Comparison of ENCODE assay signal across 9 cellular contexts in genomic region chr2:70871398-70872211, GRCh38. TPM values are rescaled to one million over a fixed set of nuclear protein-coding genes. Genes with fewer than 3 reads are reported as not detected.
DNase-seq lines count a peak whose midpoint lies in the region; ATAC-seq, FAIRE-seq and TF ChIP-seq lines count a peak whose summit lies in the region.
"Had no signal": no experiment of that assay in that cellular context is flagged by ENCODE, and none has a peak within 500 bp of the region (broad histone marks: within the 10 kb centered on the region; RNA-seq: fewer than 3 reads in every experiment).

No MANE protein-coding gene starts in this region.

- no peak overlapping the region for H3K4me3 Mint-ChIP-seq in activated CD4-positive, alpha-beta T cell treated with anti-CD3 and anti-CD28 coated beads for 36 hours
- peak overlapping the region; percentile 36 for H3K4me3 Mint-ChIP-seq in central memory CD8-positive, alpha-beta T cell

- peak; percentile 88 for ATAC-seq in HG03432 (IDR thresholded peaks at IDR 0.05; ENCODE audit: unreplicated experiment)
- peak; percentile 96 for ATAC-seq in activated CD4-positive, alpha-beta T cell treated with anti-CD3 and anti-CD28 coated beads for 36 hours
- ATAC-seq in central memory CD8-positive, alpha-beta T cell (replicated peaks; ENCODE audit: extremely low read depth, poor library complexity, severe bottlenecking): peak; percentile 68
- ATAC-seq in GM21360 (IDR thresholded peaks at IDR 0.05; ENCODE audit: unreplicated experiment): no peak

- CTCF ChIA-PET in activated CD4-positive, alpha-beta T cell treated with anti-CD3 and anti-CD28 coated beads for 36 hours (lab: Charles Lee): interaction anchor here (0.7 to 7.8 kb wide), 34 partner anchors 9 to 568 kb away, joined by 3 to 75 read pairs (median 6); partner anchors contain the start of gene FIGLA

- no peaks in the 10 kb centered on the region for H3K36me3 Mint-ChIP-seq in activated CD4-positive, alpha-beta T cell treated with anti-CD3 and anti-CD28 coated beads for 36 hours (ENCODE audit: low read depth)
- peaks cover 2% of the 10 kb centered on the region for H3K36me3 Mint-ChIP-seq in central memory CD8-positive, alpha-beta T cell (ENCODE audit: insufficient read depth)

- POLR2A ChIA-PET in activated CD4-positive, alpha-beta T cell treated with anti-CD3 and anti-CD28 coated beads for 36 hours (lab: Charles Lee): no interaction called here

- H3K4me1 Mint-ChIP-seq in activated CD4-positive, alpha-beta T cell treated with anti-CD3 and anti-CD28 coated beads for 36 hours: peaks cover 5% of the 10 kb centered on the region
- H3K4me1 Mint-ChIP-seq in central memory CD8-positive, alpha-beta T cell: peaks cover 7% of the 10 kb centered on the region

- no peak overlapping the region for H3K27ac Mint-ChIP-seq in activated CD4-positive, alpha-beta T cell treated with anti-CD3 and anti-CD28 coated beads for 36 hours
- no peak overlapping the region for H3K27ac Mint-ChIP-seq in central memory CD8-positive, alpha-beta T cell (ENCODE audit: low read depth)

- H3K9me3 Mint-ChIP-seq in activated CD4-positive, alpha-beta T cell treated with anti-CD3 and anti-CD28 coated beads for 36 hours (ENCODE audit: low read depth): no peaks in the 10 kb centered on the region
- no peaks in the 10 kb centered on the region for H3K9me3 Mint-ChIP-seq in central memory CD8-positive, alpha-beta T cell

- intact Hi-C loops in activated CD4-positive, alpha-beta T cell treated with anti-CD3 and anti-CD28 coated beads for 36 hours (cut with DNase I, micrococcal nuclease): loop anchor here (1.0 to 5.0 kb wide), 5 partner anchors 49 to 214 kb away; no protein-coding TSS in a partner anchor

- peak; percentile 61 for DNase-seq in GM12891 (ENCODE audit: insufficient read length, low spot score)
- peak; percentile 41 to 91 for DNase-seq in NCI-H526 (lab: John Stamatoyannopoulos, UW)
- DNase-seq in activated CD4-positive, alpha-beta T cell treated with anti-CD3 and anti-CD28 coated beads for 36 hours: peak; percentile 92
- peak; percentile 57 to 71 for DNase-seq in central memory CD8-positive, alpha-beta T cell (ENCODE audit: low spot score in 2 of 2)
- peak; percentile 90 for DNase-seq in left kidney (ENCODE audit: low read depth, low spot score)
- peak; percentile 86 to 88 for DNase-seq in stimulated activated CD4-positive, alpha-beta T cell treated with anti-CD3 and anti-CD28 coated beads, Interleukin-2, amount 100 ng/mL, for 48 hours

- no peak for TF ChIP-seq POLR2A in GM12891 (IDR thresholded peaks at IDR 0.05; ENCODE audit: low read depth, low read length)

- peaks cover 41% of the 10 kb centered on the region for H3K27me3 Mint-ChIP-seq in activated CD4-positive, alpha-beta T cell treated with anti-CD3 and anti-CD28 coated beads for 36 hours
- H3K27me3 Mint-ChIP-seq in central memory CD8-positive, alpha-beta T cell: peaks cover 53% of the 10 kb centered on the region

- peak; percentile 92 for FAIRE-seq in GM12891 (lab: Jason Lieb, UNC)

TF ChIP-seq in GM12891, 5 proteins besides CTCF, POLR2A, EP300 and RAD21:
- TF ChIP-seq POU2F2 (IDR thresholded peaks at IDR 0.05; ENCODE audit: low read depth, low read length): no peak
- TF ChIP-seq SPI1 (IDR thresholded peaks at IDR 0.05; ENCODE audit: low read depth, low read length): no peak
- TF ChIP-seq PAX5 (IDR thresholded peaks at IDR 0.05; ENCODE audit: insufficient read depth, low read length, severe bottlenecking): no peak
- TF ChIP-seq POLR2AphosphoS5 (IDR thresholded peaks at IDR 0.05; ENCODE audit: low read depth, low read length): no peak
- no peak for TF ChIP-seq TAF1 (IDR thresholded peaks at IDR 0.05; ENCODE audit: low read depth, low read length)

RNA-seq across cellular contexts. Expression of gene VAX2, which starts 28.8 kb away (rescaled TPM):
- not detected for polyA plus RNA-seq in GM12891 (2012; ENCODE audit: low read depth, missing spikeins)
- not detected for total RNA-seq in activated CD4-positive, alpha-beta T cell treated with anti-CD3 and anti-CD28 coated beads for 36 hours

RNA-seq across cellular contexts. Expression of gene CD207, which starts 36.0 kb away (rescaled TPM):
- polyA plus RNA-seq in GM12891 (2012; ENCODE audit: low read depth, missing spikeins): not detected
- total RNA-seq in activated CD4-positive, alpha-beta T cell treated with anti-CD3 and anti-CD28 coated beads for 36 hours: not detected
- total RNA-seq: subcutaneous adipose tissue had no signal

RNA-seq across cellular contexts. Expression of gene CLEC4F, which starts 51.2 kb away (rescaled TPM):
- polyA plus RNA-seq in GM12891 (2012; ENCODE audit: low read depth, missing spikeins): not detected
- not detected for total RNA-seq in activated CD4-positive, alpha-beta T cell treated with anti-CD3 and anti-CD28 coated beads for 36 hours
